18 cellular contexts compared by ENCODE assay signal in genomic region chr2:135662088-135662487, GRCh38.
DNase-seq lines count a peak whose midpoint lies in the region; ATAC-seq and TF ChIP-seq lines count a peak whose summit lies in the region.
"Had no signal": no experiment of that assay in that cellular context is flagged by ENCODE, and none has a peak within 500 bp of the region (broad histone marks: within the 10 kb centered on the region; RNA-seq: fewer than 3 reads in every experiment).

No MANE protein-coding gene starts in this region.

- peak; percentile 65 to 78 for ATAC-seq in activated naive CD4-positive, alpha-beta T cell treated with anti-CD3 and anti-CD28 coated beads, Interleukin-2, amount 50 U/mL, for 72 hours
- peak; percentile 87 for ATAC-seq in stimulated activated naive CD8-positive, alpha-beta T cell treated with anti-CD3 and anti-CD28 coated beads, Interleukin-15, amount 100 ng/mL, for 72 hours
- no peak for ATAC-seq in GM21529 (IDR thresholded peaks at IDR 0.05; ENCODE audit: unreplicated experiment)
- ATAC-seq: gastrocnemius medialis, right cardiac atrium had no signal

- H3K9me3 Mint-ChIP-seq in activated naive CD4-positive, alpha-beta T cell treated with anti-CD3 and anti-CD28 coated beads, Interleukin-2, amount 50 U/mL, for 72 hours = no peaks in the 10 kb centered on the region
- no peaks in the 10 kb centered on the region for H3K9me3 Mint-ChIP-seq in T-helper 2 cell treated with Interferon-gamma antibody and Interleukin-4, amounts not matched to agents 5 μg/mL and 100 μg/mL, for 36 hours
- no peaks in the 10 kb centered on the region for H3K9me3 Mint-ChIP-seq in stimulated activated naive CD8-positive, alpha-beta T cell treated with anti-CD3 and anti-CD28 coated beads, Interleukin-15, amount 100 ng/mL, for 72 hours
- H3K9me3 Mint-ChIP-seq: naive B cell had no signal

- H3K4me3 Mint-ChIP-seq in T-helper 2 cell treated with Interferon-gamma antibody and Interleukin-4, amounts not matched to agents 5 μg/mL and 100 μg/mL, for 36 hours = no peak overlapping the region
- H3K4me3 Mint-ChIP-seq in stimulated activated naive CD8-positive, alpha-beta T cell treated with anti-CD3 and anti-CD28 coated beads, Interleukin-15, amount 100 ng/mL, for 72 hours = no peak overlapping the region
- H3K4me3 Mint-ChIP-seq: naive B cell had no signal

- TF ChIP-seq CTCF in fibroblast of mammary gland (conservative IDR thresholded peaks at IDR 0.05; ENCODE audit: control insufficient read depth, insufficient read depth, low read depth, low read length) = no peak

- peak in 1 of 2 donors; percentile 14 for DNase-seq in activated naive CD4-positive, alpha-beta T cell treated with anti-CD3 and anti-CD28 coated beads, Interleukin-2, amount 50 U/mL, for 72 hours (ENCODE audit: low spot score in 2 of 2)
- DNase-seq in activated naive CD4-positive, alpha-beta T cell treated with anti-CD3 and anti-CD28 coated beads, Interleukin-2, amount 50 U/mL, for 16 hours = no peak
- peak; percentile 39 for DNase-seq in T-helper 2 cell treated with Interferon-gamma antibody and Interleukin-4, amounts not matched to agents 5 μg/mL and 100 μg/mL, for 36 hours (ENCODE audit: low spot score)
- DNase-seq in fibroblast of mammary gland (ENCODE audit: low read depth) = peak; percentile 5
- peak in 1 of 2 donors; percentile 46 for DNase-seq in stimulated activated naive CD8-positive, alpha-beta T cell treated with anti-CD3 and anti-CD28 coated beads, Interleukin-15, amount 100 ng/mL, for 72 hours
- no peak for DNase-seq in NCI-H2029 treated with DMSO at 0.1 percent for 48 hours (lab: John Stamatoyannopoulos, UW)
- DNase-seq: activated CD4-positive, alpha-beta T cell treated with anti-CD3 and anti-CD28 coated beads, Interleukin-2, amount 50 U/mL, for 1 hour; caudate nucleus; DMS 273 treated with DMSO at 0.1 percent for 48 hours; gastrocnemius medialis; kidney; MG63; naive B cell; NCI-H1436 treated with DMSO at 0.1 percent for 48 hours; NCI-H2171 treated with DMSO at 0.1 percent for 48 hours; right cardiac atrium; SW 1271 had no signal

- H3K27me3 Mint-ChIP-seq in T-helper 2 cell treated with Interferon-gamma antibody and Interleukin-4, amounts not matched to agents 5 μg/mL and 100 μg/mL, for 36 hours (ENCODE audit: low read depth) = no peaks in the 10 kb centered on the region
- no peaks in the 10 kb centered on the region for H3K27me3 Mint-ChIP-seq in stimulated activated naive CD8-positive, alpha-beta T cell treated with anti-CD3 and anti-CD28 coated beads, Interleukin-15, amount 100 ng/mL, for 72 hours
- H3K27me3 Mint-ChIP-seq: naive B cell had no signal

- no peak overlapping the region for H3K4me3 ChIP-seq in fibroblast of mammary gland (ENCODE audit: control insufficient read depth, low read depth, low read length)
- H3K4me3 ChIP-seq: gastrocnemius medialis, MG63 had no signal

- H3K4me1 Mint-ChIP-seq in T-helper 2 cell treated with Interferon-gamma antibody and Interleukin-4, amounts not matched to agents 5 μg/mL and 100 μg/mL, for 36 hours (ENCODE audit: low read depth) = peaks cover 36% of the 10 kb centered on the region
- H3K4me1 Mint-ChIP-seq in stimulated activated naive CD8-positive, alpha-beta T cell treated with anti-CD3 and anti-CD28 coated beads, Interleukin-15, amount 100 ng/mL, for 72 hours = peaks cover 27% of the 10 kb centered on the region

- peak overlapping the region in 1 of 2 donors; percentile 97 for H3K27ac Mint-ChIP-seq in activated naive CD4-positive, alpha-beta T cell treated with anti-CD3 and anti-CD28 coated beads, Interleukin-2, amount 50 U/mL, for 72 hours
- no peak overlapping the region for H3K27ac Mint-ChIP-seq in T-helper 2 cell treated with Interferon-gamma antibody and Interleukin-4, amounts not matched to agents 5 μg/mL and 100 μg/mL, for 36 hours
- no peak overlapping the region for H3K27ac Mint-ChIP-seq in stimulated activated naive CD8-positive, alpha-beta T cell treated with anti-CD3 and anti-CD28 coated beads, Interleukin-15, amount 100 ng/mL, for 72 hours

- H3K36me3 Mint-ChIP-seq in activated naive CD4-positive, alpha-beta T cell treated with anti-CD3 and anti-CD28 coated beads, Interleukin-2, amount 50 U/mL, for 72 hours = peaks cover 0 to 31% of the 10 kb centered on the region in 2 donors
- H3K36me3 Mint-ChIP-seq in T-helper 2 cell treated with Interferon-gamma antibody and Interleukin-4, amounts not matched to agents 5 μg/mL and 100 μg/mL, for 36 hours (ENCODE audit: low read depth) = peaks cover 36% of the 10 kb centered on the region

Comparison
In these comparisons a context has a peak if more than half of its experiments do, and no peak if none do; other contexts are left out.
1. DNase-seq: peak in T-helper 2 cell treated with Interferon-gamma antibody and Interleukin-4, amounts not matched to agents 5 μg/mL and 100 μg/mL, for 36 hours (single experiment) and fibroblast of mammary gland (single experiment); none in activated naive CD4-positive, alpha-beta T cell treated with anti-CD3 and anti-CD28 coated beads, Interleukin-2, amount 50 U/mL, for 16 hours (single experiment) and NCI-H2029 treated with DMSO at 0.1 percent for 48 hours (single experiment).